In genomic region chr5:180603076-180603591, GRCh38 we compare ENCODE assay signal across 17 cellular contexts. TPM values are rescaled to one million over a fixed set of nuclear protein-coding genes. Genes with fewer than 3 reads are reported as not detected.
"Had no signal": no experiment of that assay in that cellular context is flagged by ENCODE, and none has a peak within 500 bp of the region (broad histone marks: within the 10 kb centered on the region; RNA-seq: fewer than 3 reads in every experiment).

No MANE protein-coding gene starts in this region.

- ATAC-seq: naive thymus-derived CD8-positive, alpha-beta T cell; stimulated activated effector memory CD8-positive, alpha-beta T cell treated with anti-CD3 and anti-CD28 coated beads, Interleukin-12 subunit alpha, Interleukin-12 subunit beta, amount 100 ng/mL, for 72 hours had no signal

- H3K9me3 Mint-ChIP-seq: activated naive CD8-positive, alpha-beta T cell treated with anti-CD3 and anti-CD28 coated beads for 36 hours; central memory CD8-positive, alpha-beta T cell; naive thymus-derived CD8-positive, alpha-beta T cell; stimulated activated effector memory CD8-positive, alpha-beta T cell treated with anti-CD3 and anti-CD28 coated beads, Interleukin-12 subunit alpha, Interleukin-12 subunit beta, amount 100 ng/mL, for 72 hours had no signal

- DNase-seq: activated CD4-positive, alpha-beta T cell treated with anti-CD3 and anti-CD28 coated beads, Interleukin-2, amount 50 U/mL, for 1 hour; activated CD8-positive, alpha-beta memory T cell treated with anti-CD3 and anti-CD28 coated beads for 24 hours; activated naive CD4-positive, alpha-beta T cell; activated naive CD8-positive, alpha-beta T cell treated with anti-CD3 and anti-CD28 coated beads for 36 hours; anterior cingulate cortex; brain microvascular endothelial cell; cortex of kidney; stimulated activated CD4-positive, alpha-beta T cell treated with anti-CD3 and anti-CD28 coated beads, Interleukin-15, amount 100 ng/mL, for 24 hours; stimulated activated CD4-positive, alpha-beta T cell treated with anti-CD3 and anti-CD28 coated beads, Interleukin-2, amount 100 ng/mL, for 48 hours had no signal

- H3K36me3 Mint-ChIP-seq: activated naive CD8-positive, alpha-beta T cell treated with anti-CD3 and anti-CD28 coated beads for 36 hours; naive thymus-derived CD8-positive, alpha-beta T cell; stimulated activated effector memory CD8-positive, alpha-beta T cell treated with anti-CD3 and anti-CD28 coated beads, Interleukin-12 subunit alpha, Interleukin-12 subunit beta, amount 100 ng/mL, for 72 hours had no signal

- H3K27ac Mint-ChIP-seq: activated naive CD8-positive, alpha-beta T cell treated with anti-CD3 and anti-CD28 coated beads for 36 hours; naive thymus-derived CD8-positive, alpha-beta T cell; stimulated activated effector memory CD8-positive, alpha-beta T cell treated with anti-CD3 and anti-CD28 coated beads, Interleukin-12 subunit alpha, Interleukin-12 subunit beta, amount 100 ng/mL, for 72 hours had no signal

- H3K27me3 Mint-ChIP-seq: activated naive CD8-positive, alpha-beta T cell treated with anti-CD3 and anti-CD28 coated beads for 36 hours; central memory CD8-positive, alpha-beta T cell; naive thymus-derived CD8-positive, alpha-beta T cell had no signal

- H3K4me3 Mint-ChIP-seq: activated naive CD8-positive, alpha-beta T cell treated with anti-CD3 and anti-CD28 coated beads for 36 hours; central memory CD8-positive, alpha-beta T cell; naive thymus-derived CD8-positive, alpha-beta T cell; stimulated activated effector memory CD8-positive, alpha-beta T cell treated with anti-CD3 and anti-CD28 coated beads, Interleukin-12 subunit alpha, Interleukin-12 subunit beta, amount 100 ng/mL, for 72 hours had no signal

RNA-seq across cellular contexts. Expression of gene SCGB3A1, which starts 11.8 kb away (rescaled TPM):
- total RNA-seq: frontal cortex; kidney epithelial cell; liver; T-helper 1 cell treated with Interleukin-12 subunit alpha and Interleukin-12 subunit beta and Interleukin-4 antibody, amounts not matched to agents 30 ng/mL and 1 ng/mL, for 36 hours; thoracic aorta had no signal
